ENCODE assay signal across 10 cellular contexts in genomic region chr13:99296270-99296865, GRCh38. TPM values are rescaled to one million over a fixed set of nuclear protein-coding genes. Genes with fewer than 3 reads are reported as not detected.
DNase-seq lines count a peak whose midpoint lies in the region; ATAC-seq and TF ChIP-seq lines count a peak whose summit lies in the region.
"Had no signal": no experiment of that assay in that cellular context is flagged by ENCODE, and none has a peak within 500 bp of the region (broad histone marks: within the 10 kb centered on the region; RNA-seq: fewer than 3 reads in every experiment).

No MANE protein-coding gene starts in this region.

- peak overlapping the region; percentile 57 for H3K27ac ChIP-seq in OCI-LY3 (ENCODE audit: low read length)
- H3K27ac ChIP-seq in gastroesophageal sphincter, result no peak overlapping the region

- H3K36me3 Mint-ChIP-seq in natural killer cell, result no peaks in the 10 kb centered on the region

- H3K4me3 Mint-ChIP-seq in natural killer cell, result peak overlapping the region; percentile 79

- H3K36me3 ChIP-seq in OCI-LY3 (replicated peaks; ENCODE audit: low read depth, low read length), result peaks cover 46% of the 10 kb centered on the region
- H3K36me3 ChIP-seq in gastroesophageal sphincter, result peaks cover 0 to 11% of the 10 kb centered on the region in 2 donors

- ATAC-seq in GM18870 (IDR thresholded peaks at IDR 0.05; ENCODE audit: unreplicated experiment) (peak; percentile 63), HG02642 (IDR thresholded peaks at IDR 0.05; ENCODE audit: poor library complexity, unreplicated experiment) (peak; percentile 38), natural killer cell (peak; percentile 62 to 75 (median 70)), gastroesophageal sphincter (no peak)
- ATAC-seq: left cardiac atrium had no signal

- no peak for DNase-seq in natural killer cell
- DNase-seq in epidermal melanocyte (ENCODE audit: insufficient read length, low spot score), result no peak
- no peak for DNase-seq in D341Med (ENCODE audit: low spot score)
- DNase-seq in T-helper 9 cell, result no peak
- DNase-seq: left cardiac atrium, NCI-H446 treated with DMSO at 0.1 percent for 48 hours had no signal

- H3K79me2 ChIP-seq in OCI-LY3 (ENCODE audit: low read length), result peaks cover 75% of the 10 kb centered on the region

- no peak for TF ChIP-seq POLR2A in gastroesophageal sphincter (IDR thresholded peaks at IDR 0.05)

- no peaks in the 10 kb centered on the region for H3K9me3 Mint-ChIP-seq in natural killer cell

- peak overlapping the region; percentile 69 for H3K4me2 ChIP-seq in OCI-LY3 (ENCODE audit: low read length)

- peak overlapping the region; percentile 34 for H3K4me3 ChIP-seq in OCI-LY3 (ENCODE audit: low read length)
- H3K4me3 ChIP-seq in gastroesophageal sphincter, result no peak overlapping the region

- TF ChIP-seq CTCF in OCI-LY3 (IDR thresholded peaks at IDR 0.05; ENCODE audit: low read depth, low read length) (no peak), natural killer cell (IDR thresholded peaks at IDR 0.05) (no peak), gastroesophageal sphincter (IDR thresholded peaks at IDR 0.05) (no peak)

- no peaks in the 10 kb centered on the region for H3K27me3 Mint-ChIP-seq in natural killer cell (ENCODE audit: low read depth in 2 of 2)

- H3K9me3 ChIP-seq in OCI-LY3 (ENCODE audit: insufficient read depth, low read length) (no peaks in the 10 kb centered on the region), gastroesophageal sphincter (no peaks in the 10 kb centered on the region)

- peaks cover 90% of the 10 kb centered on the region for H4K20me1 ChIP-seq in OCI-LY3 (ENCODE audit: insufficient read depth, low read length)

- intact Hi-C loops in natural killer cell (cut with micrococcal nuclease), result no loop called here

- peak overlapping the region; percentile 69 to 74 for H3K27ac Mint-ChIP-seq in natural killer cell

- H3K27me3 ChIP-seq in OCI-LY3 (ENCODE audit: low read depth, low read length) (no peaks in the 10 kb centered on the region), gastroesophageal sphincter (no peaks in the 10 kb centered on the region)

- H3K9ac ChIP-seq in OCI-LY3 (ENCODE audit: low read length), result peak overlapping the region; percentile 5; the same call in 1 of the 2 replicates

- H3K4me1 ChIP-seq in OCI-LY3 (ENCODE audit: low read length) (peaks cover 63% of the 10 kb centered on the region), gastroesophageal sphincter (peaks cover 0 to 36% (median 0%) of the 10 kb centered on the region in 3 donors)

- H2AFZ ChIP-seq in OCI-LY3 (ENCODE audit: low read depth, low read length), result no peak overlapping the region

- WGBS in gastroesophageal sphincter (ENCODE audit: low coverage in 1 of 2), 2 donors, result 76 to 81% methylated on average over 4 of the region's 4 CpGs

- TF ChIP-seq EP300 in gastroesophageal sphincter (IDR thresholded peaks at IDR 0.05), result no peak

- H3K4me1 Mint-ChIP-seq in natural killer cell, result peaks cover 42 to 53% of the 10 kb centered on the region in 2 donors

RNA-seq across cellular contexts. Expression of gene GPR183, which starts 10.8 kb away (rescaled TPM):
- total RNA-seq in natural killer cell, result 10 to 100 TPM; 20.0 to 47.0 (median 41.1) TPM
- total RNA-seq in gastroesophageal sphincter, result 10 to 100 TPM; 11.5 to 23.8 (median 18.1) TPM

RNA-seq across cellular contexts. Expression of gene GPR18, which starts 38.2 kb away (rescaled TPM):
- 10 to 100 TPM; 11.4 to 41.7 (median 25.5) TPM for total RNA-seq in natural killer cell
- total RNA-seq in gastroesophageal sphincter, result not detected
- total RNA-seq: left cardiac atrium had no signal

Comparison
In these comparisons a context has a peak if more than half of its experiments do, and no peak if none do; other contexts are left out.
1. RNA of gene GPR18, which starts 38.2 kb away (total RNA-seq): 11.4 to 41.7 TPM in natural killer cell; not detected in gastroesophageal sphincter; every median in the first group is over 10 times any median in the second.